27 cellular contexts compared by ENCODE assay signal in the genomic region with DNA sequence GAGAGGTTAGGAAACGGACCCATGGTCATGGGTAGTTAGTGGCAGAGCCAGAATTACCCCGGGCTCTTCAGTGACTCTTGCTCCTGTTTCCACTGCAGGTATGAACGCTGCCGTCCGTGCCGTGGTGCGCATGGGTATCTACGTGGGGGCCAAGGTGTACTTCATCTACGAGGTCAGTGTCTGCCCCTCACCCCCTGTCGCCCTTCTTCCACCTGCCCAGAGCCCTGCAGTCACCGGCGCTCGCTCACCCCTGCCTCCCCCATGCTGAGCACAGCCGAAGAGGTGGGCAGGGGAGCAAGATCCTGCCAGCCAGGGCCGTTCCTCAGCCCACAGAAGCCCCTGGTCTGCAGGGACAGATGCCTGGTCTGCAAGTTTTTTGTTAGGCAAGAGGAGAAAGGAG.
"Had no signal": no experiment of that assay in that cellular context is flagged by ENCODE, and none has a peak within 500 bp of the region (broad histone marks: within the 10 kb centered on the region; RNA-seq: fewer than 3 reads in every experiment).

No MANE protein-coding gene starts in this region.

- H3K4me1 ChIP-seq: prostate gland, testis, upper lobe of right lung, vagina had no signal

- H3K27me3 ChIP-seq: esophagus squamous epithelium, right atrium auricular region, spleen, testis, tibial nerve, upper lobe of right lung, vagina had no signal

- H3K4me3 ChIP-seq: coronary artery, esophagus squamous epithelium, lung, prostate gland, right atrium auricular region, skin epidermis, spleen, testis, tibial nerve, upper lobe of right lung, vagina had no signal

- H3K9me3 ChIP-seq: esophagus squamous epithelium, prostate gland, right atrium auricular region, spleen, testis, tibial nerve, upper lobe of right lung, vagina had no signal

- FAIRE-seq: endometrium, keratinocyte had no signal

- DNase-seq: dermis blood vessel endothelial cell; effector memory CD8-positive, alpha-beta T cell; erythroblast; esophagus squamous epithelium; foreskin melanocyte; glutamatergic neuron; hypothalamus; immature natural killer cell; naive B cell; spleen; stimulated activated CD4-positive, alpha-beta T cell treated with anti-CD3 and anti-CD28 coated beads, Interleukin-4, amount 100 ng/mL, for 4 hours; stimulated activated naive CD8-positive, alpha-beta T cell treated with anti-CD3 and anti-CD28 coated beads, Interleukin-15, Interleukin-2, amounts not matched to agents 100 U/mL and 50 U/mL, for 24 hours; substantia nigra; testis; upper lobe of right lung had no signal

- H3K27ac ChIP-seq: coronary artery, esophagus squamous epithelium, prostate gland, right atrium auricular region, skin epidermis, spleen, testis, tibial nerve, upper lobe of right lung, vagina had no signal

- H3K36me3 ChIP-seq: prostate gland, right atrium auricular region, tibial nerve, upper lobe of right lung, vagina had no signal

- ATAC-seq: effector memory CD8-positive, alpha-beta T cell; left lobe of liver; natural killer cell treated with Interleukin-12 subunit alpha and Interleukin-12 subunit beta and Interleukin-15 and Interleukin-18, amount 100 ng/mL, for 72 hours; stimulated activated memory B cell treated with anti-CD40 and anti-IgM and Interleukin-4, amounts not matched to agents 10 μg/mL and 1 μg/mL and 100 μg/mL, for 72 hours; stimulated activated naive CD8-positive, alpha-beta T cell treated with anti-CD3 and anti-CD28 coated beads, Interleukin-15, Interleukin-2, amounts not matched to agents 100 U/mL and 50 U/mL, for 24 hours; upper lobe of right lung had no signal
